ENCODE assay signal across 1 cellular context in the genomic region with DNA sequence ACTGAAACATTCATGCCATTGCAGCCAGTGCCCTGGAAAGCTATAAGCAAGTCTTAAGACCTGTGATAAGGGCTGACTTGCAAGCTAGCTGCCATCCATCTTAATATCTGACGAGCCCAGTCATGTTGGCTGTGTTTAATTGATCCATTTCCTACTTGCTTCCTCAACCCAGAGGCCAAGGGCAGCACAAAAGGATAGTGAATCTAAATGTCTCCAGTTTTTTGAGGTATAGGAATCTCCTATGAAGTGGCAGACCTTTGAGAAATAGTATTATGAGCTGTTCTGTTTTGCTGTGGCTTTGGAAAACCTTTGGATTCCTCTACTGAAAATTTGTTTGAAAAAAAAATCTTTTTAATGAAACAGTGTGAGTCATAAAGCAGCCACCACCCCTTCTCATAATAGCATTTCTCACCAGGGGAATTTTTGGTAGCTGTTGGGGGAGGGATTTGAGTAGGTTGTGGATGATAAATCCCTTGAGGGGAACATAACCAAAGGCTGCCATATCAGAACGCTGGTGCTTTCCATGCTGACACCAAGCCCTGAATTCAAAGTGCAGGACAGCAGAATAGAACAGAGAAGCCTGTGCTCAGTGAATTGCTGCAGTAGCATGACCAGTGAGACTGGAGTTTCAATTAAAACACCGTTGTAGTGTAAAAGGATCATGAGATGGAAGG.
TF ChIP-seq lines count a peak whose summit lies in the region.

No MANE protein-coding gene starts in this region.

TF ChIP-seq in H1, 55 proteins besides CTCF, POLR2A, EP300 and RAD21 (continued from another document):
- TF ChIP-seq, protein P1, sequence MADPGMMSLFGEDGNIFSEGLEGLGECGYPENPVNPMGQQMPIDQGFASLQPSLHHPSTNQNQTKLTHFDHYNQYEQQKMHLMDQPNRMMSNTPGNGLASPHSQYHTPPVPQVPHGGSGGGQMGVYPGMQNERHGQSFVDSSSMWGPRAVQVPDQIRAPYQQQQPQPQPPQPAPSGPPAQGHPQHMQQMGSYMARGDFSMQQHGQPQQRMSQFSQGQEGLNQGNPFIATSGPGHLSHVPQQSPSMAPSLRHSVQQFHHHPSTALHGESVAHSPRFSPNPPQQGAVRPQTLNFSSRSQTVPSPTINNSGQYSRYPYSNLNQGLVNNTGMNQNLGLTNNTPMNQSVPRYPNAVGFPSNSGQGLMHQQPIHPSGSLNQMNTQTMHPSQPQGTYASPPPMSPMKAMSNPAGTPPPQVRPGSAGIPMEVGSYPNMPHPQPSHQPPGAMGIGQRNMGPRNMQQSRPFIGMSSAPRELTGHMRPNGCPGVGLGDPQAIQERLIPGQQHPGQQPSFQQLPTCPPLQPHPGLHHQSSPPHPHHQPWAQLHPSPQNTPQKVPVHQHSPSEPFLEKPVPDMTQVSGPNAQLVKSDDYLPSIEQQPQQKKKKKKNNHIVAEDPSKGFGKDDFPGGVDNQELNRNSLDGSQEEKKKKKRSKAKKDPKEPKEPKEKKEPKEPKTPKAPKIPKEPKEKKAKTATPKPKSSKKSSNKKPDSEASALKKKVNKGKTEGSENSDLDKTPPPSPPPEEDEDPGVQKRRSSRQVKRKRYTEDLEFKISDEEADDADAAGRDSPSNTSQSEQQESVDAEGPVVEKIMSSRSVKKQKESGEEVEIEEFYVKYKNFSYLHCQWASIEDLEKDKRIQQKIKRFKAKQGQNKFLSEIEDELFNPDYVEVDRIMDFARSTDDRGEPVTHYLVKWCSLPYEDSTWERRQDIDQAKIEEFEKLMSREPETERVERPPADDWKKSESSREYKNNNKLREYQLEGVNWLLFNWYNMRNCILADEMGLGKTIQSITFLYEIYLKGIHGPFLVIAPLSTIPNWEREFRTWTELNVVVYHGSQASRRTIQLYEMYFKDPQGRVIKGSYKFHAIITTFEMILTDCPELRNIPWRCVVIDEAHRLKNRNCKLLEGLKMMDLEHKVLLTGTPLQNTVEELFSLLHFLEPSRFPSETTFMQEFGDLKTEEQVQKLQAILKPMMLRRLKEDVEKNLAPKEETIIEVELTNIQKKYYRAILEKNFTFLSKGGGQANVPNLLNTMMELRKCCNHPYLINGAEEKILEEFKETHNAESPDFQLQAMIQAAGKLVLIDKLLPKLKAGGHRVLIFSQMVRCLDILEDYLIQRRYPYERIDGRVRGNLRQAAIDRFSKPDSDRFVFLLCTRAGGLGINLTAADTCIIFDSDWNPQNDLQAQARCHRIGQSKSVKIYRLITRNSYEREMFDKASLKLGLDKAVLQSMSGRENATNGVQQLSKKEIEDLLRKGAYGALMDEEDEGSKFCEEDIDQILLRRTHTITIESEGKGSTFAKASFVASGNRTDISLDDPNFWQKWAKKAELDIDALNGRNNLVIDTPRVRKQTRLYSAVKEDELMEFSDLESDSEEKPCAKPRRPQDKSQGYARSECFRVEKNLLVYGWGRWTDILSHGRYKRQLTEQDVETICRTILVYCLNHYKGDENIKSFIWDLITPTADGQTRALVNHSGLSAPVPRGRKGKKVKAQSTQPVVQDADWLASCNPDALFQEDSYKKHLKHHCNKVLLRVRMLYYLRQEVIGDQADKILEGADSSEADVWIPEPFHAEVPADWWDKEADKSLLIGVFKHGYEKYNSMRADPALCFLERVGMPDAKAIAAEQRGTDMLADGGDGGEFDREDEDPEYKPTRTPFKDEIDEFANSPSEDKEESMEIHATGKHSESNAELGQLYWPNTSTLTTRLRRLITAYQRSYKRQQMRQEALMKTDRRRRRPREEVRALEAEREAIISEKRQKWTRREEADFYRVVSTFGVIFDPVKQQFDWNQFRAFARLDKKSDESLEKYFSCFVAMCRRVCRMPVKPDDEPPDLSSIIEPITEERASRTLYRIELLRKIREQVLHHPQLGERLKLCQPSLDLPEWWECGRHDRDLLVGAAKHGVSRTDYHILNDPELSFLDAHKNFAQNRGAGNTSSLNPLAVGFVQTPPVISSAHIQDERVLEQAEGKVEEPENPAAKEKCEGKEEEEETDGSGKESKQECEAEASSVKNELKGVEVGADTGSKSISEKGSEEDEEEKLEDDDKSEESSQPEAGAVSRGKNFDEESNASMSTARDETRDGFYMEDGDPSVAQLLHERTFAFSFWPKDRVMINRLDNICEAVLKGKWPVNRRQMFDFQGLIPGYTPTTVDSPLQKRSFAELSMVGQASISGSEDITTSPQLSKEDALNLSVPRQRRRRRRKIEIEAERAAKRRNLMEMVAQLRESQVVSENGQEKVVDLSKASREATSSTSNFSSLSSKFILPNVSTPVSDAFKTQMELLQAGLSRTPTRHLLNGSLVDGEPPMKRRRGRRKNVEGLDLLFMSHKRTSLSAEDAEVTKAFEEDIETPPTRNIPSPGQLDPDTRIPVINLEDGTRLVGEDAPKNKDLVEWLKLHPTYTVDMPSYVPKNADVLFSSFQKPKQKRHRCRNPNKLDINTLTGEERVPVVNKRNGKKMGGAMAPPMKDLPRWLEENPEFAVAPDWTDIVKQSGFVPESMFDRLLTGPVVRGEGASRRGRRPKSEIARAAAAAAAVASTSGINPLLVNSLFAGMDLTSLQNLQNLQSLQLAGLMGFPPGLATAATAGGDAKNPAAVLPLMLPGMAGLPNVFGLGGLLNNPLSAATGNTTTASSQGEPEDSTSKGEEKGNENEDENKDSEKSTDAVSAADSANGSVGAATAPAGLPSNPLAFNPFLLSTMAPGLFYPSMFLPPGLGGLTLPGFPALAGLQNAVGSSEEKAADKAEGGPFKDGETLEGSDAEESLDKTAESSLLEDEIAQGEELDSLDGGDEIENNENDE (IDR thresholded peaks at IDR 0.05; ENCODE audit: insufficient replicate concordance, low read length): no peak
- TF ChIP-seq GABPA (IDR thresholded peaks at IDR 0.05; ENCODE audit: borderline replicate concordance, insufficient read depth, low read length) (no peak), BACH1 (IDR thresholded peaks at IDR 0.05; ENCODE audit: low read length) (no peak)
